1 cellular context compared by ENCODE assay signal in the genomic region with DNA sequence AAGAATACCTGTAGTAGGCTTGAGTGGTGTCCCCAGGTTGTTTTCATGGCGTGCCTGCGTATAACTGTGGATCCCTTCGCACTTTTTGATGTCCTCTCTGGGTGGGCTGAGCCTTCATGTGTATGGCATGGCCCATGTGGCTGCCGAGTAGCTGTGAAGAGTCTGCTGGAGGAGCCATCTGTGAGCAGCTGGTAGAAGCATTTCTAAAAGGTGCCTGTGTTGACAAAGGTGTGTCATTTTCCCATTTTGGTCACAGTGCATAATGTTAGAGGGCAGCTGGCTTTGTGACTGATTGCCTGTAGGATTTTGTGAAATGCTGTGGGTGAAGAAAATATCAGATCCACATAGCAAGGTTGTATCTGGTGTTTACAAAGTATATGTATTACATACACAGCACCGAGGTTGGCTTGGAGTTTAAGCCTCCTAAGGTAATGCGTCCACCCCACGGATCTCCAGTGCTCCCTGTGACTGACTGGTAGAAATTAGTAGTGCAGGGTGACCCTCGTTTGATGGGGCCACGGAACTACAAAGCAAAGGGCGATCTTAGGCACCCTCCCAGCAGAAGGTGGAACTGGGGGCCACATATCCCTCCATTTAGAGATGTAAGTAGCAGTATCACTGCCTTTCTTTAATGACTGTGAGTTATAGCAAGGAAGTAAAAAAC.
TF ChIP-seq lines count a peak whose summit lies in the region.

No MANE protein-coding gene starts in this region.

TF ChIP-seq in K562, 482 proteins besides CTCF, POLR2A, EP300 and RAD21:
- TF ChIP-seq SIN3B (IDR thresholded peaks at IDR 0.05; ENCODE audit: low read depth) (no peak), ZNF699 (CRISPR knock-in tag; IDR thresholded peaks at IDR 0.05; ENCODE audit: insufficient replicate concordance) (no peak), ZNF263 (CRISPR knock-in tag; IDR thresholded peaks at IDR 0.05; ENCODE audit: borderline replicate concordance) (no peak), TRIM24 (IDR thresholded peaks at IDR 0.05) (no peak), FOXJ2 (tag; IDR thresholded peaks at IDR 0.05) (no peak), NUFIP1 (IDR thresholded peaks at IDR 0.05; ENCODE audit: partially characterized antibody) (no peak), ZNF696 (CRISPR knock-in tag; conservative IDR thresholded peaks at IDR 0.05) (no peak), NCOA2 (IDR thresholded peaks at IDR 0.05; ENCODE audit: partially characterized antibody in 2 of 2) (no peak), ZNF41 (CRISPR knock-in tag; conservative IDR thresholded peaks at IDR 0.05) (no peak), BCOR (IDR thresholded peaks at IDR 0.05) (no peak), WHSC1 (IDR thresholded peaks at IDR 0.05; ENCODE audit: low read length) (no peak), L3MBTL2 (IDR thresholded peaks at IDR 0.05) (no peak), JUNB (CRISPR knock-in tag; conservative IDR thresholded peaks at IDR 0.05) (no peak), ARNT (IDR thresholded peaks at IDR 0.05) (no peak)
- TF ChIP-seq, protein P1, sequence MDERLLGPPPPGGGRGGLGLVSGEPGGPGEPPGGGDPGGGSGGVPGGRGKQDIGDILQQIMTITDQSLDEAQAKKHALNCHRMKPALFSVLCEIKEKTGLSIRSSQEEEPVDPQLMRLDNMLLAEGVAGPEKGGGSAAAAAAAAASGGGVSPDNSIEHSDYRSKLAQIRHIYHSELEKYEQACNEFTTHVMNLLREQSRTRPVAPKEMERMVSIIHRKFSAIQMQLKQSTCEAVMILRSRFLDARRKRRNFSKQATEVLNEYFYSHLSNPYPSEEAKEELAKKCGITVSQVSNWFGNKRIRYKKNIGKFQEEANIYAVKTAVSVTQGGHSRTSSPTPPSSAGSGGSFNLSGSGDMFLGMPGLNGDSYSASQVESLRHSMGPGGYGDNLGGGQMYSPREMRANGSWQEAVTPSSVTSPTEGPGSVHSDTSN (CRISPR knock-in tag; IDR thresholded peaks at IDR 0.05; ENCODE audit: low read depth) = no peak
- TF ChIP-seq, protein P1 (tag; conservative IDR thresholded peaks at IDR 0.05; ENCODE audit: low read depth) = no peak
- TF ChIP-seq, protein P2, sequence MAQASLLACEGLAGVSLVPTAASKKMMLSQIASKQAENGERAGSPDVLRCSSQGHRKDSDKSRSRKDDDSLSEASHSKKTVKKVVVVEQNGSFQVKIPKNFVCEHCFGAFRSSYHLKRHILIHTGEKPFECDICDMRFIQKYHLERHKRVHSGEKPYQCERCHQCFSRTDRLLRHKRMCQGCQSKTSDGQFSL (CRISPR knock-in tag; IDR thresholded peaks at IDR 0.05) = no peak
- TF ChIP-seq, protein P2 (tag; IDR thresholded peaks at IDR 0.05) = no peak
- TF ChIP-seq, protein P3, sequence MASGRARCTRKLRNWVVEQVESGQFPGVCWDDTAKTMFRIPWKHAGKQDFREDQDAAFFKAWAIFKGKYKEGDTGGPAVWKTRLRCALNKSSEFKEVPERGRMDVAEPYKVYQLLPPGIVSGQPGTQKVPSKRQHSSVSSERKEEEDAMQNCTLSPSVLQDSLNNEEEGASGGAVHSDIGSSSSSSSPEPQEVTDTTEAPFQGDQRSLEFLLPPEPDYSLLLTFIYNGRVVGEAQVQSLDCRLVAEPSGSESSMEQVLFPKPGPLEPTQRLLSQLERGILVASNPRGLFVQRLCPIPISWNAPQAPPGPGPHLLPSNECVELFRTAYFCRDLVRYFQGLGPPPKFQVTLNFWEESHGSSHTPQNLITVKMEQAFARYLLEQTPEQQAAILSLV (tag; IDR thresholded peaks at IDR 0.05) = no peak
- TF ChIP-seq, protein P4, sequence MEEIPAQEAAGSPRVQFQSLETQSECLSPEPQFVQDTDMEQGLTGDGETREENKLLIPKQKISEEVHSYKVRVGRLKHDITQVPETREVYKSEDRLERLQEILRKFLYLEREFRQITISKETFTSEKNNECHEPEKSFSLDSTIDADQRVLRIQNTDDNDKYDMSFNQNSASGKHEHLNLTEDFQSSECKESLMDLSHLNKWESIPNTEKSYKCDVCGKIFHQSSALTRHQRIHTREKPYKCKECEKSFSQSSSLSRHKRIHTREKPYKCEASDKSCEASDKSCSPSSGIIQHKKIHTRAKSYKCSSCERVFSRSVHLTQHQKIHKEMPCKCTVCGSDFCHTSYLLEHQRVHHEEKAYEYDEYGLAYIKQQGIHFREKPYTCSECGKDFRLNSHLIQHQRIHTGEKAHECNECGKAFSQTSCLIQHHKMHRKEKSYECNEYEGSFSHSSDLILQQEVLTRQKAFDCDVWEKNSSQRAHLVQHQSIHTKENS (CRISPR knock-in tag; IDR thresholded peaks at IDR 0.05) = no peak
- TF ChIP-seq, protein P5, sequence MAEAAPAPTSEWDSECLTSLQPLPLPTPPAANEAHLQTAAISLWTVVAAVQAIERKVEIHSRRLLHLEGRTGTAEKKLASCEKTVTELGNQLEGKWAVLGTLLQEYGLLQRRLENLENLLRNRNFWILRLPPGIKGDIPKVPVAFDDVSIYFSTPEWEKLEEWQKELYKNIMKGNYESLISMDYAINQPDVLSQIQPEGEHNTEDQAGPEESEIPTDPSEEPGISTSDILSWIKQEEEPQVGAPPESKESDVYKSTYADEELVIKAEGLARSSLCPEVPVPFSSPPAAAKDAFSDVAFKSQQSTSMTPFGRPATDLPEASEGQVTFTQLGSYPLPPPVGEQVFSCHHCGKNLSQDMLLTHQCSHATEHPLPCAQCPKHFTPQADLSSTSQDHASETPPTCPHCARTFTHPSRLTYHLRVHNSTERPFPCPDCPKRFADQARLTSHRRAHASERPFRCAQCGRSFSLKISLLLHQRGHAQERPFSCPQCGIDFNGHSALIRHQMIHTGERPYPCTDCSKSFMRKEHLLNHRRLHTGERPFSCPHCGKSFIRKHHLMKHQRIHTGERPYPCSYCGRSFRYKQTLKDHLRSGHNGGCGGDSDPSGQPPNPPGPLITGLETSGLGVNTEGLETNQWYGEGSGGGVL (CRISPR knock-in tag; IDR thresholded peaks at IDR 0.05) = no peak
